In genomic region chr2:128601298-128602037, GRCh38 we compare ENCODE assay signal across 33 cellular contexts.
DNase-seq lines count a peak whose midpoint lies in the region; ATAC-seq and TF ChIP-seq lines count a peak whose summit lies in the region.
"Had no signal": no experiment of that assay in that cellular context is flagged by ENCODE, and none has a peak within 500 bp of the region (broad histone marks: within the 10 kb centered on the region; RNA-seq: fewer than 3 reads in every experiment).

No MANE protein-coding gene starts in this region.

- intact Hi-C loops in natural killer cell (cut with micrococcal nuclease) = no loop called here
- intact Hi-C loops in naive thymus-derived CD4-positive, alpha-beta T cell (cut with micrococcal nuclease) = no loop called here

- no peaks in the 10 kb centered on the region for H3F3A ChIP-seq in neural progenitor cell (ENCODE audit: low read depth)

- CTCF ChIA-PET in naive thymus-derived CD4-positive, alpha-beta T cell (lab: Charles Lee) = no interaction called here

- POLR2A ChIA-PET in naive thymus-derived CD4-positive, alpha-beta T cell (lab: Charles Lee) = no interaction called here

- no peaks in the 10 kb centered on the region for H3K4me1 ChIP-seq in neural progenitor cell
- H3K4me1 ChIP-seq in naive thymus-derived CD4-positive, alpha-beta T cell (ENCODE audit: control insufficient read depth in 2 of 2, insufficient read depth in 2 of 2, low read length in 2 of 2) = no peaks in the 10 kb centered on the region
- H3K4me1 ChIP-seq: ascending aorta, foreskin keratinocyte, pancreas had no signal

- ATAC-seq in natural killer cell (no peak), HG02763 (IDR thresholded peaks at IDR 0.05; ENCODE audit: unreplicated experiment) (no peak)
- ATAC-seq in natural killer cell treated with Interleukin-12 subunit alpha and Interleukin-12 subunit beta and Interleukin-15 and Interleukin-18, amount 100 ng/mL, for 72 hours = no peak
- ATAC-seq in naive thymus-derived CD4-positive, alpha-beta T cell = no peak
- ATAC-seq: activated CD8-positive, alpha-beta memory T cell treated with anti-CD3 and anti-CD28 coated beads, Interleukin-2, amount 10 ng/mL, durations not matched to agents 7 days and 5 days; esophagus mucosa; foreskin keratinocyte; left colon; pancreas; stimulated activated effector memory CD8-positive, alpha-beta T cell treated with anti-CD3 and anti-CD28 coated beads, Interleukin-12 subunit alpha, Interleukin-12 subunit beta, amount 100 ng/mL, for 72 hours had no signal

- no peak overlapping the region for H3K27ac ChIP-seq in neural progenitor cell
- no peak overlapping the region for H3K27ac ChIP-seq in naive thymus-derived CD4-positive, alpha-beta T cell (ENCODE audit: low read depth, low read length)
- H3K27ac ChIP-seq: 22Rv1, ascending aorta, cardiac muscle cell, foreskin keratinocyte, HL-60, pancreas had no signal

- no peak overlapping the region for H3K4me2 ChIP-seq in neural progenitor cell
- H3K4me2 ChIP-seq: SK-N-SH had no signal

- TF ChIP-seq CTCF in natural killer cell (IDR thresholded peaks at IDR 0.05) (no peak), neural progenitor cell (IDR thresholded peaks at IDR 0.05) (no peak)

- no peak overlapping the region for H3K4me3 ChIP-seq in neural progenitor cell
- no peak overlapping the region for H3K4me3 ChIP-seq in naive thymus-derived CD4-positive, alpha-beta T cell (ENCODE audit: low read length)
- H3K4me3 ChIP-seq: ascending aorta, cardiac muscle cell, pancreas had no signal

- no peaks in the 10 kb centered on the region for H3K4me1 Mint-ChIP-seq in natural killer cell
- no peaks in the 10 kb centered on the region for H3K4me1 Mint-ChIP-seq in natural killer cell treated with Interleukin-12 subunit alpha and Interleukin-12 subunit beta and Interleukin-15 and Interleukin-18, amount 100 ng/mL, for 72 hours (ENCODE audit: low read depth in 2 of 2)
- peaks cover 14% of the 10 kb centered on the region for H3K4me1 Mint-ChIP-seq in neural progenitor cell
- H3K4me1 Mint-ChIP-seq in naive thymus-derived CD4-positive, alpha-beta T cell = no peaks in the 10 kb centered on the region
- H3K4me1 Mint-ChIP-seq: activated CD4-positive, alpha-beta T cell treated with anti-CD3 and anti-CD28 coated beads, Interleukin-2, amount 10 ng/mL, durations not matched to agents 24 days and 14 days; activated CD8-positive, alpha-beta memory T cell treated with anti-CD3 and anti-CD28 coated beads, Interleukin-2, amount 10 ng/mL, durations not matched to agents 7 days and 5 days; activated naive CD8-positive, alpha-beta T cell treated with anti-CD3 and anti-CD28 coated beads, Interleukin-2, amount 10 ng/mL, durations not matched to agents 7 days and 5 days; naive B cell; stimulated activated effector memory CD8-positive, alpha-beta T cell treated with anti-CD3 and anti-CD28 coated beads, Interleukin-12 subunit alpha, Interleukin-12 subunit beta, amount 100 ng/mL, for 72 hours had no signal

- H3K27ac Mint-ChIP-seq in natural killer cell = no peak overlapping the region
- H3K27ac Mint-ChIP-seq in natural killer cell treated with Interleukin-12 subunit alpha and Interleukin-12 subunit beta and Interleukin-15 and Interleukin-18, amount 100 ng/mL, for 72 hours = no peak overlapping the region
- peak overlapping the region; percentile 91 for H3K27ac Mint-ChIP-seq in neural progenitor cell
- H3K27ac Mint-ChIP-seq in naive thymus-derived CD4-positive, alpha-beta T cell = no peak overlapping the region
- H3K27ac Mint-ChIP-seq: activated CD4-positive, alpha-beta T cell treated with anti-CD3 and anti-CD28 coated beads, Interleukin-2, amount 10 ng/mL, durations not matched to agents 24 days and 14 days; activated CD8-positive, alpha-beta memory T cell treated with anti-CD3 and anti-CD28 coated beads, Interleukin-2, amount 10 ng/mL, durations not matched to agents 7 days and 5 days; activated naive CD8-positive, alpha-beta T cell treated with anti-CD3 and anti-CD28 coated beads, Interleukin-2, amount 10 ng/mL, durations not matched to agents 7 days and 5 days; activated T-helper 2 cell treated with anti-CD3 and anti-CD28 coated beads, Interferon-gamma antibody, Interleukin-2, Interleukin-4, amounts not matched to agents 10 μg/mL and 5 μg/mL and 100 μg/mL, durations not matched to agents 14 hours and 24 hours and 36 hours; CD4-positive, alpha-beta T cell; HFFc6; naive B cell; stimulated activated effector memory CD8-positive, alpha-beta T cell treated with anti-CD3 and anti-CD28 coated beads, Interleukin-12 subunit alpha, Interleukin-12 subunit beta, amount 100 ng/mL, for 72 hours had no signal

- H3K79me2 ChIP-seq in neural progenitor cell (ENCODE audit: low read depth) = no peaks in the 10 kb centered on the region

- peak; percentile 20 for DNase-seq in activated CD4-positive, CD25-positive, alpha-beta regulatory T cell treated with anti-CD3 and anti-CD28 coated beads, Interleukin-2, amount 50 U/mL, for 72 hours
- no peak for DNase-seq in activated CD4-positive, CD25-positive, alpha-beta regulatory T cell (lab: John Stamatoyannopoulos, UW)
- peak; percentile 7 for DNase-seq in natural killer cell
- no peak for DNase-seq in natural killer cell treated with Interleukin-12 subunit alpha and Interleukin-12 subunit beta and Interleukin-15 and Interleukin-18, amount 100 ng/mL, for 72 hours (ENCODE audit: low spot score)
- no peak for DNase-seq in neural progenitor cell (ENCODE audit: low spot score)
- no peak for DNase-seq in naive thymus-derived CD4-positive, alpha-beta T cell
- no peak for DNase-seq in SW480 (ENCODE audit: low spot score)
- DNase-seq: activated CD4-positive, alpha-beta T cell treated with anti-CD3 and anti-CD28 coated beads, Interleukin-2, amount 10 ng/mL, durations not matched to agents 24 days and 14 days; activated CD8-positive, alpha-beta memory T cell treated with anti-CD3 and anti-CD28 coated beads, Interleukin-2, amount 10 ng/mL, durations not matched to agents 7 days and 5 days; activated naive CD8-positive, alpha-beta T cell treated with anti-CD3 and anti-CD28 coated beads, Interleukin-2, amount 10 ng/mL, durations not matched to agents 7 days and 5 days; foreskin keratinocyte; HFFc6; MV-4-11; naive B cell; NCI-H146; NCI-H2107; NCI-H82; RPMI8226; stimulated activated CD4-positive, alpha-beta T cell treated with anti-CD3 and anti-CD28 coated beads, Interleukin-4, amount 100 ng/mL, for 24 hours; substantia nigra; T-helper 2 cell had no signal

- H3K27me3 ChIP-seq in neural progenitor cell = no peaks in the 10 kb centered on the region
- no peaks in the 10 kb centered on the region for H3K27me3 ChIP-seq in naive thymus-derived CD4-positive, alpha-beta T cell (ENCODE audit: control insufficient read depth in 2 of 2, insufficient read depth in 2 of 2, low read length in 2 of 2)
- H3K27me3 ChIP-seq: ascending aorta, foreskin keratinocyte, pancreas had no signal

- H3K27me3 Mint-ChIP-seq in natural killer cell (ENCODE audit: low read depth in 2 of 2) (no peaks in the 10 kb centered on the region), neural progenitor cell (ENCODE audit: insufficient read depth, low read depth) (peaks cover 3% of the 10 kb centered on the region)
- no peaks in the 10 kb centered on the region for H3K27me3 Mint-ChIP-seq in natural killer cell treated with Interleukin-12 subunit alpha and Interleukin-12 subunit beta and Interleukin-15 and Interleukin-18, amount 100 ng/mL, for 72 hours
- no peaks in the 10 kb centered on the region for H3K27me3 Mint-ChIP-seq in naive thymus-derived CD4-positive, alpha-beta T cell
- H3K27me3 Mint-ChIP-seq: activated CD4-positive, alpha-beta T cell treated with anti-CD3 and anti-CD28 coated beads, Interleukin-2, amount 10 ng/mL, durations not matched to agents 24 days and 14 days; activated CD8-positive, alpha-beta memory T cell treated with anti-CD3 and anti-CD28 coated beads, Interleukin-2, amount 10 ng/mL, durations not matched to agents 7 days and 5 days; activated naive CD8-positive, alpha-beta T cell treated with anti-CD3 and anti-CD28 coated beads, Interleukin-2, amount 10 ng/mL, durations not matched to agents 7 days and 5 days; CD4-positive, alpha-beta T cell; naive B cell had no signal

- no peaks in the 10 kb centered on the region for H3K9me3 ChIP-seq in neural progenitor cell (ENCODE audit: low read depth)
- H3K9me3 ChIP-seq in naive thymus-derived CD4-positive, alpha-beta T cell (ENCODE audit: control insufficient read depth in 2 of 3, low read length in 3 of 3) = no peaks in the 10 kb centered on the region
- H3K9me3 ChIP-seq: ascending aorta, pancreas, SK-N-SH had no signal

- H4K20me1 ChIP-seq in neural progenitor cell (ENCODE audit: low read depth) = no peaks in the 10 kb centered on the region

- H3K9ac ChIP-seq in neural progenitor cell = no peak overlapping the region
- H3K9ac ChIP-seq: SK-N-SH had no signal

- H3K9me3 Mint-ChIP-seq in natural killer cell (no peaks in the 10 kb centered on the region), neural progenitor cell (no peaks in the 10 kb centered on the region)
- no peaks in the 10 kb centered on the region for H3K9me3 Mint-ChIP-seq in natural killer cell treated with Interleukin-12 subunit alpha and Interleukin-12 subunit beta and Interleukin-15 and Interleukin-18, amount 100 ng/mL, for 72 hours
- peaks cover 0 to 2% (median 0%) of the 10 kb centered on the region in 11 donors for H3K9me3 Mint-ChIP-seq in naive thymus-derived CD4-positive, alpha-beta T cell
- H3K9me3 Mint-ChIP-seq: activated CD4-positive, alpha-beta T cell treated with anti-CD3 and anti-CD28 coated beads, Interleukin-2, amount 10 ng/mL, durations not matched to agents 24 days and 14 days; activated naive CD8-positive, alpha-beta T cell treated with anti-CD3 and anti-CD28 coated beads, Interleukin-2, amount 10 ng/mL, durations not matched to agents 7 days and 5 days; activated T-helper 2 cell treated with anti-CD3 and anti-CD28 coated beads, Interferon-gamma antibody, Interleukin-2, Interleukin-4, amounts not matched to agents 10 μg/mL and 5 μg/mL and 100 μg/mL, durations not matched to agents 14 hours and 24 hours and 36 hours; CD4-positive, alpha-beta T cell; HFFc6; naive B cell; stimulated activated effector memory CD8-positive, alpha-beta T cell treated with anti-CD3 and anti-CD28 coated beads, Interleukin-12 subunit alpha, Interleukin-12 subunit beta, amount 100 ng/mL, for 72 hours had no signal

- H2AFZ ChIP-seq in neural progenitor cell (replicated peaks) = no peak overlapping the region

- H3K36me3 Mint-ChIP-seq in natural killer cell (no peaks in the 10 kb centered on the region), neural progenitor cell (no peaks in the 10 kb centered on the region)
- no peaks in the 10 kb centered on the region for H3K36me3 Mint-ChIP-seq in natural killer cell treated with Interleukin-12 subunit alpha and Interleukin-12 subunit beta and Interleukin-15 and Interleukin-18, amount 100 ng/mL, for 72 hours
- H3K36me3 Mint-ChIP-seq in naive thymus-derived CD4-positive, alpha-beta T cell = no peaks in the 10 kb centered on the region
- H3K36me3 Mint-ChIP-seq: activated CD8-positive, alpha-beta memory T cell treated with anti-CD3 and anti-CD28 coated beads, Interleukin-2, amount 10 ng/mL, durations not matched to agents 7 days and 5 days; activated naive CD8-positive, alpha-beta T cell treated with anti-CD3 and anti-CD28 coated beads, Interleukin-2, amount 10 ng/mL, durations not matched to agents 7 days and 5 days; naive B cell; stimulated activated effector memory CD8-positive, alpha-beta T cell treated with anti-CD3 and anti-CD28 coated beads, Interleukin-12 subunit alpha, Interleukin-12 subunit beta, amount 100 ng/mL, for 72 hours had no signal

- no peaks in the 10 kb centered on the region for H3K36me3 ChIP-seq in neural progenitor cell
- H3K36me3 ChIP-seq in naive thymus-derived CD4-positive, alpha-beta T cell (ENCODE audit: control insufficient read depth in 2 of 3, insufficient read depth in 3 of 3, low read length in 3 of 3) = no peaks in the 10 kb centered on the region
- H3K36me3 ChIP-seq: ascending aorta, cardiac muscle cell, pancreas had no signal

- no peak overlapping the region for H3K4me3 Mint-ChIP-seq in natural killer cell
- no peak overlapping the region for H3K4me3 Mint-ChIP-seq in natural killer cell treated with Interleukin-12 subunit alpha and Interleukin-12 subunit beta and Interleukin-15 and Interleukin-18, amount 100 ng/mL, for 72 hours
- H3K4me3 Mint-ChIP-seq in neural progenitor cell = no peak overlapping the region
- H3K4me3 Mint-ChIP-seq in naive thymus-derived CD4-positive, alpha-beta T cell = no peak overlapping the region
- H3K4me3 Mint-ChIP-seq: activated CD4-positive, alpha-beta T cell treated with anti-CD3 and anti-CD28 coated beads, Interleukin-2, amount 10 ng/mL, durations not matched to agents 24 days and 14 days; activated CD8-positive, alpha-beta memory T cell treated with anti-CD3 and anti-CD28 coated beads, Interleukin-2, amount 10 ng/mL, durations not matched to agents 7 days and 5 days; activated naive CD8-positive, alpha-beta T cell treated with anti-CD3 and anti-CD28 coated beads, Interleukin-2, amount 10 ng/mL, durations not matched to agents 7 days and 5 days; CD4-positive, alpha-beta T cell; HFFc6; naive B cell; stimulated activated effector memory CD8-positive, alpha-beta T cell treated with anti-CD3 and anti-CD28 coated beads, Interleukin-12 subunit alpha, Interleukin-12 subunit beta, amount 100 ng/mL, for 72 hours had no signal

Comparison
In these comparisons a context has a peak if more than half of its experiments do, and no peak if none do; other contexts are left out.
1. DNase-seq: peak in activated CD4-positive, CD25-positive, alpha-beta regulatory T cell treated with anti-CD3 and anti-CD28 coated beads, Interleukin-2, amount 50 U/mL, for 72 hours (single experiment) and natural killer cell (single experiment); none in activated CD4-positive, CD25-positive, alpha-beta regulatory T cell (0 of 4), natural killer cell treated with Interleukin-12 subunit alpha and Interleukin-12 subunit beta and Interleukin-15 and Interleukin-18, amount 100 ng/mL, for 72 hours (single experiment), neural progenitor cell (single experiment), naive thymus-derived CD4-positive, alpha-beta T cell (0 of 9) and SW480 (single experiment).